30 cellular contexts compared by ENCODE assay signal in the genomic region with DNA sequence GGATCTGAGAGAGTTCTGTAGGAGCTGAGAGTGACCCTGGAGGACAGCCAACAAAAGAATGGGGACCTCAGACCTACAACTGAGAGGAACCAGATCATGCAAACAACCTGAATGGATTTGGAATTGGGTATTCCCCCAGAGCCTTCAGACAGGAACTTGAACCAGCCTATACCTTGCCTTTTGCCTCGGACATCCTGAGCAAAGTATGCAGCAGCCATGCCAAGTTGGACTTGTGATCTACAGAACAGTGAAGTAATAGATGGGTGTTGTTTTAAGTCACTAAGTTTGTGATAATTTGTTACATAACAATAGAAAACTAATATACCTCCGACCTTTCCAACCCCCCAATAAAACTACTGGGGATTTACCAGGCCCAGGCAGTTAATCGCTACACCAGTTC. TPM values are rescaled to one million over a fixed set of nuclear protein-coding genes. Genes with fewer than 3 reads are reported as not detected.
"Had no signal": no experiment of that assay in that cellular context is flagged by ENCODE, and none has a peak within 500 bp of the region (broad histone marks: within the 10 kb centered on the region; RNA-seq: fewer than 3 reads in every experiment).

No MANE protein-coding gene starts in this region.

- H3K36me3 ChIP-seq: gastroesophageal sphincter, neural progenitor cell, right atrium auricular region, upper lobe of left lung, vagina had no signal

- H3K9ac ChIP-seq: neural progenitor cell, parathyroid adenoma had no signal

- H3K79me2 ChIP-seq: parathyroid adenoma had no signal

- H3K27ac Mint-ChIP-seq: activated CD4-positive, alpha-beta T cell treated with anti-CD3 and anti-CD28 coated beads, Interleukin-2, amount 10 ng/mL, durations not matched to agents 7 days and 5 days; activated CD8-positive, alpha-beta T cell treated with anti-CD3 and anti-CD28 coated beads for 36 hours; activated naive CD4-positive, alpha-beta T cell treated with anti-CD3 and anti-CD28 coated beads, Interleukin-2, amount 50 U/mL, for 24 hours; activated naive CD8-positive, alpha-beta T cell treated with anti-CD3 and anti-CD28 coated beads, Interleukin-2, amount 50 U/mL, for 24 hours; activated T-helper 2 cell treated with anti-CD3 and anti-CD28 coated beads, Interferon-gamma antibody, Interleukin-2, Interleukin-4, amounts not matched to agents 10 μg/mL and 5 μg/mL and 100 μg/mL, durations not matched to agents 14 hours and 24 hours and 36 hours; dendritic cell treated with granulocyte-macrophage colony-stimulating factor and Interleukin-4, amounts not matched to agents 40 ng/mL and 50 ng/mL, for 4 days; immature natural killer cell; memory B cell; neural progenitor cell; stimulated activated naive CD8-positive, alpha-beta T cell treated with anti-CD3 and anti-CD28 coated beads, Interleukin-15, Interleukin-2, amounts not matched to agents 100 ng/mL and 50 ng/mL, for 24 hours; T-helper 17 cell had no signal

- H3K4me3 ChIP-seq: gastroesophageal sphincter, neural progenitor cell, right atrium auricular region, upper lobe of left lung, vagina had no signal

- H3K4me3 Mint-ChIP-seq: activated CD4-positive, alpha-beta T cell treated with anti-CD3 and anti-CD28 coated beads, Interleukin-2, amount 10 ng/mL, durations not matched to agents 7 days and 5 days; activated CD8-positive, alpha-beta T cell treated with anti-CD3 and anti-CD28 coated beads for 36 hours; activated naive CD4-positive, alpha-beta T cell treated with anti-CD3 and anti-CD28 coated beads, Interleukin-2, amount 50 U/mL, for 24 hours; activated naive CD8-positive, alpha-beta T cell treated with anti-CD3 and anti-CD28 coated beads, Interleukin-2, amount 50 U/mL, for 24 hours; dendritic cell treated with granulocyte-macrophage colony-stimulating factor and Interleukin-4, amounts not matched to agents 40 ng/mL and 50 ng/mL, for 4 days; immature natural killer cell; memory B cell; naive thymus-derived CD8-positive, alpha-beta T cell; stimulated activated naive CD8-positive, alpha-beta T cell treated with anti-CD3 and anti-CD28 coated beads, Interleukin-15, Interleukin-2, amounts not matched to agents 100 ng/mL and 50 ng/mL, for 24 hours; T-helper 17 cell had no signal

- H2AFZ ChIP-seq: neural progenitor cell, parathyroid adenoma had no signal

- H3K36me3 Mint-ChIP-seq: activated naive CD4-positive, alpha-beta T cell treated with anti-CD3 and anti-CD28 coated beads, Interleukin-2, amount 50 U/mL, for 24 hours; immature natural killer cell; memory B cell; naive thymus-derived CD8-positive, alpha-beta T cell had no signal

- H3K27ac ChIP-seq: gastroesophageal sphincter, neural progenitor cell, parathyroid adenoma, right atrium auricular region, vagina had no signal

- H3K4me1 Mint-ChIP-seq: activated naive CD4-positive, alpha-beta T cell treated with anti-CD3 and anti-CD28 coated beads, Interleukin-2, amount 50 U/mL, for 24 hours; immature natural killer cell; memory B cell had no signal

- H3K4me2 ChIP-seq: neural progenitor cell had no signal

- H3K9me3 ChIP-seq: right atrium auricular region, upper lobe of left lung, vagina had no signal

- ATAC-seq: activated CD8-positive, alpha-beta T cell treated with anti-CD3 and anti-CD28 coated beads for 36 hours; activated naive CD8-positive, alpha-beta T cell treated with anti-CD3 and anti-CD28 coated beads, Interleukin-2, amount 50 U/mL, for 24 hours; gastroesophageal sphincter; naive thymus-derived CD8-positive, alpha-beta T cell; T-helper 17 cell had no signal

- H3K9me3 Mint-ChIP-seq: activated CD4-positive, alpha-beta T cell treated with anti-CD3 and anti-CD28 coated beads, Interleukin-2, amount 10 ng/mL, durations not matched to agents 7 days and 5 days; activated CD8-positive, alpha-beta T cell treated with anti-CD3 and anti-CD28 coated beads for 36 hours; activated naive CD4-positive, alpha-beta T cell treated with anti-CD3 and anti-CD28 coated beads, Interleukin-2, amount 50 U/mL, for 24 hours; activated naive CD8-positive, alpha-beta T cell treated with anti-CD3 and anti-CD28 coated beads, Interleukin-2, amount 50 U/mL, for 24 hours; activated T-helper 2 cell treated with anti-CD3 and anti-CD28 coated beads, Interferon-gamma antibody, Interleukin-2, Interleukin-4, amounts not matched to agents 10 μg/mL and 5 μg/mL and 100 μg/mL, durations not matched to agents 14 hours and 24 hours and 36 hours; dendritic cell treated with granulocyte-macrophage colony-stimulating factor and Interleukin-4, amounts not matched to agents 40 ng/mL and 50 ng/mL, for 4 days; immature natural killer cell; memory B cell; naive thymus-derived CD8-positive, alpha-beta T cell had no signal

- DNase-seq: activated CD4-positive, alpha-beta T cell treated with anti-CD3 and anti-CD28 coated beads, Interleukin-2, amount 10 ng/mL, durations not matched to agents 7 days and 5 days; activated CD4-positive, CD25-positive, alpha-beta regulatory T cell treated with anti-CD3 and anti-CD28 coated beads, Interleukin-2, amount 50 U/mL, for 72 hours; activated CD8-positive, alpha-beta T cell treated with anti-CD3 and anti-CD28 coated beads for 36 hours; activated naive CD8-positive, alpha-beta T cell treated with anti-CD3 and anti-CD28 coated beads, Interleukin-2, amount 50 U/mL, for 24 hours; activated T-cell treated with anti-CD3 and anti-CD28 coated beads, Interleukin-2, amount 50 U/mL, for 48 hours; amygdala; central memory CD4-positive, alpha-beta T cell; hippocampal formation; immature natural killer cell; midbrain; naive thymus-derived CD8-positive, alpha-beta T cell; occipital lobe; stimulated activated CD4-positive, alpha-beta T cell treated with anti-CD3 and anti-CD28 coated beads, Interleukin-12 subunit alpha, Interleukin-12 subunit beta, amount 100 ng/mL, for 4 hours; stimulated activated CD4-positive, alpha-beta T cell treated with anti-CD3 and anti-CD28 coated beads, Interleukin-4, amount 100 ng/mL, for 1 hour; substantia nigra; T-helper 17 cell; T1000 had no signal

- H3K4me1 ChIP-seq: parathyroid adenoma had no signal

RNA-seq across cellular contexts. Expression of gene RASSF10, which starts 1.9 kb away (rescaled TPM):
- total RNA-seq: activated CD4-positive, alpha-beta T cell treated with anti-CD3 and anti-CD28 coated beads, Interleukin-2, amount 10 ng/mL, durations not matched to agents 7 days and 5 days; activated CD8-positive, alpha-beta T cell treated with anti-CD3 and anti-CD28 coated beads for 36 hours; activated T-helper 2 cell treated with anti-CD3 and anti-CD28 coated beads, Interferon-gamma antibody, Interleukin-2, Interleukin-4, amounts not matched to agents 10 μg/mL and 5 μg/mL and 100 μg/mL, durations not matched to agents 14 hours and 24 hours and 36 hours; fibroblast of lung; fibroblast of villous mesenchyme; naive thymus-derived CD8-positive, alpha-beta T cell; T-helper 17 cell had no signal
- polyA plus RNA-seq: fibroblast of lung; immature natural killer cell; naive thymus-derived CD8-positive, alpha-beta T cell had no signal
